1 cellular context compared by ENCODE assay signal in genomic region chr2:170533156-170533555, GRCh38.
TF ChIP-seq lines count a peak whose summit lies in the region.

No MANE protein-coding gene starts in this region.

TF ChIP-seq in H1, 55 proteins besides CTCF, POLR2A, EP300 and RAD21 (continued from another document):
- no peak for TF ChIP-seq TAF1 (IDR thresholded peaks at IDR 0.05; ENCODE audit: low read depth, low read length)
- TF ChIP-seq FOSL1 (IDR thresholded peaks at IDR 0.05; ENCODE audit: insufficient read depth, low read depth, low read length), result no peak
- TF ChIP-seq SP1 (IDR thresholded peaks at IDR 0.05; ENCODE audit: low read depth, low read length), result no peak
